ENCODE assay signal across 1 cellular context in the genomic region with DNA sequence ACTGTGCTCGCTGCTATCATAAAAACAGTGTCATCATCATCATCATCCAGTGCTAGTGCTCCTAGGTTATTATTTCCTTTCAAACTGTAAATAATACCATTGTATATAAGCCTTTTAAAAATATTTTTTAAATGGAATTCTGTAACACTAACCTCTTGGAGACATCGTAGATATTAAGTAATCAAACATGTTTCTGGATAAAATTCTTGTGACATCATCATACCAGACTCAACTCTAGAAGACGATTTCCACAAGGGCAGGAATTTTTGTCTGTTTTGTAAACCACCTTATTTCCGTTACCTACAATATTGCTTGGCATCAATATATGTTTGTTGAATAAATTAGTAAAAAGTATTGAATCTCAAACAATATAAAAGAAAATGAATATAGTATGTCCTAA.
A peak's percentile ranks its signal among the peaks of the same experiment; 100 is the strongest.
TF ChIP-seq lines count a peak whose summit lies in the region.

No MANE protein-coding gene starts in this region.

TF ChIP-seq in HepG2, 621 proteins besides CTCF, POLR2A, EP300 and RAD21:
- TF ChIP-seq ATF7 (IDR thresholded peaks at IDR 0.05) (0 out of 2 replicates have a peak, but pooled peaks have one; percentile 16), ATF7 (CRISPR knock-in tag; IDR thresholded peaks at IDR 0.05) (no peak), NFIB (CRISPR knock-in tag; IDR thresholded peaks at IDR 0.05; ENCODE audit: borderline replicate concordance) (no peak), CREB1 (IDR thresholded peaks at IDR 0.05) (peak; percentile 60), CREB1 (CRISPR knock-in tag; IDR thresholded peaks at IDR 0.05) (no peak), BRD4 (CRISPR knock-in tag; IDR thresholded peaks at IDR 0.05) (no peak), ETV5 (CRISPR knock-in tag; IDR thresholded peaks at IDR 0.05; ENCODE audit: borderline replicate concordance) (no peak), SP140L (CRISPR knock-in tag; IDR thresholded peaks at IDR 0.05; ENCODE audit: borderline replicate concordance) (no peak), MBNL3 (CRISPR knock-in tag; conservative IDR thresholded peaks at IDR 0.05) (no peak), CREBL2 (CRISPR knock-in tag; IDR thresholded peaks at IDR 0.05; ENCODE audit: borderline replicate concordance) (no peak), SNAPC2 (CRISPR knock-in tag; IDR thresholded peaks at IDR 0.05) (no peak), RFXAP (CRISPR knock-in tag; IDR thresholded peaks at IDR 0.05; ENCODE audit: borderline replicate concordance) (no peak), HMG20B (CRISPR knock-in tag; conservative IDR thresholded peaks at IDR 0.05) (no peak), ZNF264 (CRISPR knock-in tag; IDR thresholded peaks at IDR 0.05) (no peak), ZNF251 (CRISPR knock-in tag; IDR thresholded peaks at IDR 0.05) (no peak), UBTF (CRISPR knock-in tag; IDR thresholded peaks at IDR 0.05) (no peak)
- TF ChIP-seq, protein P1, sequence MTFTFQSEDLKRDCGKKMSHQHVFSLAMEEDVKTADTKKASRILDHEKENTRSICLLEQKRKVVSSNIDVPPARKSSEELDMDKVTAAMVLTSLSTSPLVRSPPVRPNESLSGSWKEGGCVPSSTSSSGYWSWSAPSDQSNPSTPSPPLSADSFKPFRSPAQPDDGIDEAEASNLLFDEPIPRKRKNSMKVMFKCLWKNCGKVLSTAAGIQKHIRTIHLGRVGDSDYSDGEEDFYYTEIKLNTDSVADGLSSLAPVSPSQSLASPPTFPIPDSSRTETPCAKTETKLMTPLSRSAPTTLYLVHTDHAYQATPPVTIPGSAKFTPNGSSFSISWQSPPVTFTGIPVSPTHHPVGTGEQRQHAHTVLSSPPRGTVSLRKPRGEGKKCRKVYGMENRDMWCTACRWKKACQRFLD (CRISPR knock-in tag; IDR thresholded peaks at IDR 0.05; ENCODE audit: borderline replicate concordance), result no peak
